ENCODE assay signal across 1 cellular context in the genomic region with DNA sequence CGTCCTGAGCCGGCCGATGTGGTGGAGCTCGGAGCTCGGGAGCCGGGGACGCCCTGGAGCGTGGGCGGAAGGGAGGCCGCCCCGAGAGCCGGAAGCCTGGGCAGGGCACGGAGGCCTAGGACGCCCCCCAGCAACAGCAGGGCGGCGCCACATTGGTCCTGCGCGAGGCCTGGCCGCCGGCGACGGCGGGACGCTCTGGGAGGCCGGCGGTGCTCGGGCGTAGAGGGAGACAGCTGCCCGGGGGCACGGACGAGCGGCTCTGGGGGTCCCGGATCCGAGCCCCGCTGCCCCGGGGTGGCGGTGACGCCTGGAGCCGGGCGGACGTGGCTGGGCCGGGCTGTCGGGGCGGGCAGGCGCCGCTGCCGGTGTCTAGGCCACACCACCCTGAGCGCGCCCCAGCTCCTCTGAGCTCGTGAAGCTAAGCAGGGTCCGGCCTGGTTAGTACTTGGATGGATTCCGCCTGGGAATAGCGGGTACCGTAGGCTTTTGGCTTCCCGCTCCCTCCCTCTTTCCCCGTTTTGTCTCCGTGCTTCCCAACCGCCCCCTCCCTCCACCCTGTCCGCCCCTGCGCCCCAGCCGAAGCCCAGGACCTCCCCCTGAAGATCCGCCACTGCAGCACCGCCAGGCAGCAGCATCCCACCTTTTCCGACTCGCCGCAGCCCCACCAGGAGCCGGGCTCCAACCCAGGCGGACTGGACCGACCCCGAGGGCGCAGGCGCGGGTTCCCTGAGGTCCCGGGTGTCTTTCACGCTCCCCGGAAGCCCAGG.
TF ChIP-seq lines count a peak whose summit lies in the region.

No MANE protein-coding gene starts in this region.

TF ChIP-seq in H1, 55 proteins besides CTCF, POLR2A, EP300 and RAD21:
- TF ChIP-seq NANOG (IDR thresholded peaks at IDR 0.05; ENCODE audit: insufficient read depth, low read depth, low read length, poor library complexity, severe bottlenecking), result no peak
- no peak for TF ChIP-seq SIN3A (conservative IDR thresholded peaks at IDR 0.05 in 1 of 2, IDR thresholded peaks at IDR 0.05 in 1 of 2; ENCODE audit: low read depth in 1 of 2, low read length in 2 of 2)
- TF ChIP-seq USF2 (IDR thresholded peaks at IDR 0.05; ENCODE audit: low read length), result no peak
- TF ChIP-seq, protein P1, sequence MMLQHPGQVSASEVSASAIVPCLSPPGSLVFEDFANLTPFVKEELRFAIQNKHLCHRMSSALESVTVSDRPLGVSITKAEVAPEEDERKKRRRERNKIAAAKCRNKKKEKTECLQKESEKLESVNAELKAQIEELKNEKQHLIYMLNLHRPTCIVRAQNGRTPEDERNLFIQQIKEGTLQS (IDR thresholded peaks at IDR 0.05; ENCODE audit: insufficient read depth, low read depth, low read length), result no peak
- no peak for TF ChIP-seq JUN (IDR thresholded peaks at IDR 0.05; ENCODE audit: low read depth, low read length)
- no peak for TF ChIP-seq HDAC2 (IDR thresholded peaks at IDR 0.05; ENCODE audit: borderline replicate concordance in 1 of 2, low read depth in 2 of 2, low read length in 2 of 2)
- TF ChIP-seq BCL11A (IDR thresholded peaks at IDR 0.05; ENCODE audit: low read depth in 2 of 2, low read length in 2 of 2), result no peak
- no peak for TF ChIP-seq SAP30 (IDR thresholded peaks at IDR 0.05; ENCODE audit: insufficient read depth, insufficient replicate concordance, low read length)
- TF ChIP-seq PHF8 (conservative IDR thresholded peaks at IDR 0.05; ENCODE audit: low read depth, low read length), result no peak
- TF ChIP-seq TAF7 (optimal IDR thresholded peaks at IDR 0.05; ENCODE audit: borderline replicate concordance, low read depth, low read length), result no peak
- no peak for TF ChIP-seq TEAD4 (IDR thresholded peaks at IDR 0.05; ENCODE audit: low read depth, low read length)
- peak; percentile 30; the same call in 1 of the 2 replicates for TF ChIP-seq SUZ12 (IDR thresholded peaks at IDR 0.05; ENCODE audit: low read length)
- peak; percentile 40; the same call in 1 of the 2 replicates for TF ChIP-seq TBP (IDR thresholded peaks at IDR 0.05; ENCODE audit: low read depth, low read length)
- no peak for TF ChIP-seq TAF1 (IDR thresholded peaks at IDR 0.05; ENCODE audit: low read depth, low read length)
- TF ChIP-seq, protein P2, sequence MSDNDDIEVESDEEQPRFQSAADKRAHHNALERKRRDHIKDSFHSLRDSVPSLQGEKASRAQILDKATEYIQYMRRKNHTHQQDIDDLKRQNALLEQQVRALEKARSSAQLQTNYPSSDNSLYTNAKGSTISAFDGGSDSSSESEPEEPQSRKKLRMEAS (IDR thresholded peaks at IDR 0.05), result no peak
- TF ChIP-seq EGR1 (IDR thresholded peaks at IDR 0.05; ENCODE audit: borderline replicate concordance, low read depth, low read length), result peak; percentile 78
- TF ChIP-seq EZH2 (IDR thresholded peaks at IDR 0.05; ENCODE audit: low read depth, low read length, severe bottlenecking), result no peak
- no peak for TF ChIP-seq CHD2 (IDR thresholded peaks at IDR 0.05; ENCODE audit: low read length)
- no peak for TF ChIP-seq SP4 (IDR thresholded peaks at IDR 0.05; ENCODE audit: low read length)
- TF ChIP-seq RNF2 (IDR thresholded peaks at IDR 0.05; ENCODE audit: borderline replicate concordance, low read depth, low read length, missing control alignments, poor library complexity, severe bottlenecking), result peak; percentile 4
- no peak for TF ChIP-seq CBX5 (IDR thresholded peaks at IDR 0.05; ENCODE audit: low read depth, low read length)
- no peak for TF ChIP-seq TCF12 (IDR thresholded peaks at IDR 0.05; ENCODE audit: low read depth, low read length)
- TF ChIP-seq MAFK (IDR thresholded peaks at IDR 0.05; ENCODE audit: low read depth, low read length), result no peak
- TF ChIP-seq GTF2F1 (IDR thresholded peaks at IDR 0.05; ENCODE audit: borderline replicate concordance, low read depth, low read length), result no peak
- TF ChIP-seq KDM5A (IDR thresholded peaks at IDR 0.05; ENCODE audit: low read length), result no peak
- no peak for TF ChIP-seq POU5F1 (IDR thresholded peaks at IDR 0.05; ENCODE audit: low read depth, low read length)
- no peak for TF ChIP-seq SP2 (IDR thresholded peaks at IDR 0.05; ENCODE audit: low read length)
- peak; percentile 69 for TF ChIP-seq KDM4A (IDR thresholded peaks at IDR 0.05; ENCODE audit: low read depth, low read length, severe bottlenecking)
- peak; percentile 82 for TF ChIP-seq CTBP2 (IDR thresholded peaks at IDR 0.05; ENCODE audit: borderline replicate concordance, insufficient read depth, insufficient read length, low read length)
- no peak for TF ChIP-seq RFX5 (IDR thresholded peaks at IDR 0.05; ENCODE audit: borderline replicate concordance, low read depth, low read length)
- 0 out of 2 replicates have a peak, but pooled peaks have one; percentile 13 for TF ChIP-seq GABPA (IDR thresholded peaks at IDR 0.05; ENCODE audit: borderline replicate concordance, insufficient read depth, low read length)
- no peak for TF ChIP-seq CREB1 (IDR thresholded peaks at IDR 0.05)
- peak; percentile 69 for TF ChIP-seq ASH2L (IDR thresholded peaks at IDR 0.05; ENCODE audit: low read length)
- no peak for TF ChIP-seq SP1 (IDR thresholded peaks at IDR 0.05; ENCODE audit: low read depth, low read length)
- TF ChIP-seq ATF2 (IDR thresholded peaks at IDR 0.05; ENCODE audit: low read length), result no peak
- no peak for TF ChIP-seq CHD7 (IDR thresholded peaks at IDR 0.05; ENCODE audit: insufficient replicate concordance, low read length)
- TF ChIP-seq KDM1A (IDR thresholded peaks at IDR 0.05; ENCODE audit: borderline replicate concordance, low read length), result no peak
- TF ChIP-seq JUND (IDR thresholded peaks at IDR 0.05; ENCODE audit: low read length), result no peak
- no peak for TF ChIP-seq RXRA (IDR thresholded peaks at IDR 0.05; ENCODE audit: insufficient read depth, low read depth, low read length)
- TF ChIP-seq POLR2AphosphoS5 (IDR thresholded peaks at IDR 0.05; ENCODE audit: low read depth, low read length), result no peak
- TF ChIP-seq YY1 (IDR thresholded peaks at IDR 0.05; ENCODE audit: low read depth, low read length), result peak; percentile 11; the same call in 1 of the 2 replicates
- TF ChIP-seq RBBP5 (IDR thresholded peaks at IDR 0.05; ENCODE audit: borderline replicate concordance, low read depth, low read length), result peak; percentile 48; the same call in 1 of the 2 replicates
- TF ChIP-seq SIRT6 (IDR thresholded peaks at IDR 0.05; ENCODE audit: low read length), result no peak
- TF ChIP-seq BACH1 (IDR thresholded peaks at IDR 0.05; ENCODE audit: low read length), result no peak
- TF ChIP-seq SRF (IDR thresholded peaks at IDR 0.05; ENCODE audit: low read depth, low read length), result no peak
- TF ChIP-seq E2F6 (IDR thresholded peaks at IDR 0.05), result no peak
- TF ChIP-seq CHD1 (IDR thresholded peaks at IDR 0.05; ENCODE audit: low read depth, low read length), result no peak
- no peak for TF ChIP-seq FOSL1 (IDR thresholded peaks at IDR 0.05; ENCODE audit: insufficient read depth, low read depth, low read length)
- TF ChIP-seq HDAC6 (IDR thresholded peaks at IDR 0.05; ENCODE audit: low read depth, low read length), result no peak
- TF ChIP-seq NRF1 (IDR thresholded peaks at IDR 0.05; ENCODE audit: low read depth, low read length), result no peak
- TF ChIP-seq CBX8 (IDR thresholded peaks at IDR 0.05; ENCODE audit: borderline replicate concordance, low read depth, low read length), result no peak
- no peak for TF ChIP-seq CEBPB (IDR thresholded peaks at IDR 0.05; ENCODE audit: low read depth, low read length)
- TF ChIP-seq SIX5 (IDR thresholded peaks at IDR 0.05; ENCODE audit: low read depth, low read length), result no peak
- TF ChIP-seq BRCA1 (IDR thresholded peaks at IDR 0.05; ENCODE audit: low read depth, low read length), result no peak
- TF ChIP-seq ZNF274 (IDR thresholded peaks at IDR 0.05; ENCODE audit: borderline replicate concordance, extremely low read depth, low read length), result no peak
